Comparison of ENCODE assay signal across 28 cellular contexts in genomic region chr5:82246960-82247574, GRCh38.
"Had no signal": no experiment of that assay in that cellular context is flagged by ENCODE, and none has a peak within 500 bp of the region (broad histone marks: within the 10 kb centered on the region; RNA-seq: fewer than 3 reads in every experiment).

No MANE protein-coding gene starts in this region.

- DNase-seq: activated CD4-positive, alpha-beta memory T cell treated with anti-CD3 and anti-CD28 coated beads for 36 hours; activated CD4-positive, alpha-beta T cell treated with anti-CD3 and anti-CD28 coated beads, Interleukin-2, amount 50 U/mL, for 1 hour; activated CD8-positive, alpha-beta memory T cell treated with anti-CD3 and anti-CD28 coated beads, Interleukin-2, amount 50 U/mL, for 4 hours; activated gamma-delta T cell treated with Interleukin-2 at 50 U/mL for 16 hours; activated naive CD4-positive, alpha-beta T cell treated with anti-CD3 and anti-CD28 coated beads for 36 hours; activated T-cell treated with anti-CD3 and anti-CD28 coated beads for 4 hours; activated T-cell treated with anti-CD3 and anti-CD28 coated beads, Interleukin-2, amount 50 U/mL, for 4 hours; amniotic stem cell; aorta; brain microvascular endothelial cell; central memory CD4-positive, alpha-beta T cell; colonic mucosa; Kasumi-1; MG63; NCI-H1048; NCI-H1105 treated with DMSO at 0.1 percent for 48 hours; NCI-H1436; NCI-H1694 treated with DMSO at 0.1 percent for 48 hours; NCI-H2029; NCI-H446 treated with DMSO at 0.1 percent for 48 hours; NCI-H524; NCI-H69; NCI-H82; PC-3; Peyer's patch; RPMI8226; SHP77 treated with DMSO at 0.1 percent for 48 hours had no signal

- FAIRE-seq: TTC549 had no signal

- H3K4me3 ChIP-seq: colonic mucosa, MG63, Peyer's patch had no signal

- H3K9me3 ChIP-seq: colonic mucosa, Peyer's patch had no signal

- H3K36me3 ChIP-seq: brain microvascular endothelial cell, colonic mucosa, MG63, Peyer's patch had no signal

- H3K27me3 ChIP-seq: brain microvascular endothelial cell, colonic mucosa, MG63, Peyer's patch had no signal

- H3K27ac ChIP-seq: brain microvascular endothelial cell, colonic mucosa, Peyer's patch had no signal

- H3K4me1 ChIP-seq: colonic mucosa, Peyer's patch had no signal
